In genomic region chr10:72336259-72337038, GRCh38 we compare ENCODE assay signal across 8 cellular contexts. TPM values are rescaled to one million over a fixed set of nuclear protein-coding genes. Genes with fewer than 3 reads are reported as not detected.
A peak's percentile ranks its signal among the peaks of the same experiment; 100 is the strongest.
DNase-seq lines count a peak whose midpoint lies in the region; ATAC-seq and TF ChIP-seq lines count a peak whose summit lies in the region.

No MANE protein-coding gene starts in this region.

- H3K9ac ChIP-seq in muscle layer of colon (ENCODE audit: low read length), result no peak overlapping the region

- peak overlapping the region; percentile 74 to 85 for H3K4me3 Mint-ChIP-seq in activated T-cell treated with anti-CD3 and anti-CD28 coated beads, Interleukin-2, amount 50 U/mL, for 72 hours
- no peak overlapping the region for H3K4me3 Mint-ChIP-seq in activated T-cell treated with anti-CD3 and anti-CD28 coated beads, Interleukin-2, amount 50 U/mL, for 4 hours
- peak overlapping the region; percentile 54 for H3K4me3 Mint-ChIP-seq in central memory CD8-positive, alpha-beta T cell

- H3K9me3 Mint-ChIP-seq in activated T-cell treated with anti-CD3 and anti-CD28 coated beads, Interleukin-2, amount 50 U/mL, for 72 hours, result no peaks in the 10 kb centered on the region
- no peaks in the 10 kb centered on the region for H3K9me3 Mint-ChIP-seq in activated T-cell treated with anti-CD3 and anti-CD28 coated beads, Interleukin-2, amount 50 U/mL, for 4 hours
- H3K9me3 Mint-ChIP-seq in central memory CD8-positive, alpha-beta T cell, result no peaks in the 10 kb centered on the region

- peaks cover 47% of the 10 kb centered on the region for H3K36me3 ChIP-seq in muscle layer of colon (ENCODE audit: insufficient read depth, low read length)
- H3K36me3 ChIP-seq in upper lobe of right lung, result peaks cover 78% of the 10 kb centered on the region

- H3K4me3 ChIP-seq in muscle layer of colon (ENCODE audit: low read depth in 1 of 2, low read length in 2 of 2) (no peak overlapping the region), upper lobe of right lung (no peak overlapping the region)

- H3K27ac ChIP-seq in muscle layer of colon (ENCODE audit: low read depth, low read length) (peak overlapping the region; percentile 52), upper lobe of right lung (peak overlapping the region; percentile 94)

- H3K27me3 ChIP-seq in muscle layer of colon (ENCODE audit: control insufficient read depth in 1 of 2, insufficient read depth in 2 of 2, low read length in 2 of 2) (no peaks in the 10 kb centered on the region), upper lobe of right lung (no peaks in the 10 kb centered on the region)

- no peaks in the 10 kb centered on the region for H3K27me3 Mint-ChIP-seq in activated T-cell treated with anti-CD3 and anti-CD28 coated beads, Interleukin-2, amount 50 U/mL, for 72 hours (ENCODE audit: low read depth)
- no peaks in the 10 kb centered on the region for H3K27me3 Mint-ChIP-seq in activated T-cell treated with anti-CD3 and anti-CD28 coated beads, Interleukin-2, amount 50 U/mL, for 4 hours (ENCODE audit: low read depth)
- H3K27me3 Mint-ChIP-seq in central memory CD8-positive, alpha-beta T cell, result no peaks in the 10 kb centered on the region

- H3K4me1 ChIP-seq in muscle layer of colon (ENCODE audit: insufficient read depth, low read length), result peaks cover 42% of the 10 kb centered on the region
- H3K4me1 ChIP-seq in upper lobe of right lung, result peaks cover 69% of the 10 kb centered on the region

- peak overlapping the region; percentile 95 for H3K27ac Mint-ChIP-seq in activated T-cell treated with anti-CD3 and anti-CD28 coated beads, Interleukin-2, amount 50 U/mL, for 72 hours
- peak overlapping the region; percentile 93 for H3K27ac Mint-ChIP-seq in central memory CD8-positive, alpha-beta T cell (ENCODE audit: low read depth)

- H3K9me3 ChIP-seq in muscle layer of colon (ENCODE audit: low read length), result no peaks in the 10 kb centered on the region
- no peaks in the 10 kb centered on the region for H3K9me3 ChIP-seq in upper lobe of right lung

- TF ChIP-seq CTCF in upper lobe of right lung (IDR thresholded peaks at IDR 0.05), result no peak

- ATAC-seq in activated T-cell treated with anti-CD3 and anti-CD28 coated beads, Interleukin-2, amount 50 U/mL, for 72 hours (replicated peaks in 1 of 2), result no peak
- no peak for ATAC-seq in activated T-cell treated with anti-CD3 and anti-CD28 coated beads, Interleukin-2, amount 50 U/mL, for 4 hours
- ATAC-seq in central memory CD8-positive, alpha-beta T cell (replicated peaks; ENCODE audit: extremely low read depth, poor library complexity, severe bottlenecking), result no peak
- ATAC-seq in upper lobe of right lung (no peak), HG02798 (IDR thresholded peaks at IDR 0.05; ENCODE audit: poor library complexity, unreplicated experiment) (no peak)

- intact Hi-C loops in upper lobe of right lung (cut with DNase I), result no loop called here

- peaks cover 73% of the 10 kb centered on the region for H3K4me1 Mint-ChIP-seq in activated T-cell treated with anti-CD3 and anti-CD28 coated beads, Interleukin-2, amount 50 U/mL, for 72 hours (ENCODE audit: low read depth)
- H3K4me1 Mint-ChIP-seq in activated T-cell treated with anti-CD3 and anti-CD28 coated beads, Interleukin-2, amount 50 U/mL, for 4 hours (ENCODE audit: low read depth), result peaks cover 67% of the 10 kb centered on the region
- peaks cover 70% of the 10 kb centered on the region for H3K4me1 Mint-ChIP-seq in central memory CD8-positive, alpha-beta T cell

- peaks cover 4 to 9% of the 10 kb centered on the region in 2 donors for H3K36me3 Mint-ChIP-seq in activated T-cell treated with anti-CD3 and anti-CD28 coated beads, Interleukin-2, amount 50 U/mL, for 72 hours (ENCODE audit: insufficient read depth in 2 of 2)
- peaks cover 21% of the 10 kb centered on the region for H3K36me3 Mint-ChIP-seq in activated T-cell treated with anti-CD3 and anti-CD28 coated beads, Interleukin-2, amount 50 U/mL, for 4 hours (ENCODE audit: insufficient read depth)
- H3K36me3 Mint-ChIP-seq in central memory CD8-positive, alpha-beta T cell (ENCODE audit: insufficient read depth), result peaks cover 27% of the 10 kb centered on the region

- DNase-seq in activated T-cell treated with anti-CD3 and anti-CD28 coated beads, Interleukin-2, amount 50 U/mL, for 72 hours, result peak in 1 of 2 donors; percentile 29
- no peak for DNase-seq in activated T-cell treated with anti-CD3 and anti-CD28 coated beads, Interleukin-2, amount 50 U/mL, for 4 hours
- DNase-seq in central memory CD8-positive, alpha-beta T cell (ENCODE audit: low spot score in 2 of 2), result no peak
- DNase-seq in upper lobe of right lung (no peak), amniotic stem cell (lab: John Stamatoyannopoulos, UW) (no peak), T-helper 9 cell (no peak)

RNA-seq across cellular contexts. Expression of gene DNAJB12, which starts 18.3 kb away (rescaled TPM):
- 10 to 100 TPM; 24.1 to 25.2 TPM for total RNA-seq in activated T-cell treated with anti-CD3 and anti-CD28 coated beads, Interleukin-2, amount 50 U/mL, for 72 hours
- 10 to 100 TPM; 32.6 to 39.4 (median 35.4) TPM for total RNA-seq in activated T-cell treated with anti-CD3 and anti-CD28 coated beads, Interleukin-2, amount 50 U/mL, for 4 hours
- 39.9 TPM for total RNA-seq in upper lobe of right lung
